1 cellular context compared by ENCODE assay signal in genomic region chr3:122679085-122679466, GRCh38.
TF ChIP-seq lines count a peak whose summit lies in the region.

No MANE protein-coding gene starts in this region.

TF ChIP-seq in Ishikawa, 13 proteins besides CTCF, POLR2A, EP300 and RAD21:
- no peak for TF ChIP-seq REST (IDR thresholded peaks at IDR 0.05; ENCODE audit: low read depth)
- TF ChIP-seq CEBPB (IDR thresholded peaks at IDR 0.05): no peak
- no peak for TF ChIP-seq MAX (IDR thresholded peaks at IDR 0.05)
- no peak for TF ChIP-seq YY1 (IDR thresholded peaks at IDR 0.05; ENCODE audit: low read depth)
- no peak for TF ChIP-seq EGR1 (IDR thresholded peaks at IDR 0.05)
- no peak for TF ChIP-seq CREB1 (IDR thresholded peaks at IDR 0.05; ENCODE audit: low read depth)
- no peak for TF ChIP-seq FOXM1 (IDR thresholded peaks at IDR 0.05; ENCODE audit: borderline replicate concordance, low read depth)
- TF ChIP-seq TAF1 (IDR thresholded peaks at IDR 0.05; ENCODE audit: low read depth): no peak
- no peak for TF ChIP-seq USF1 (IDR thresholded peaks at IDR 0.05)
- TF ChIP-seq ZBTB7A (IDR thresholded peaks at IDR 0.05; ENCODE audit: low read depth): no peak
- TF ChIP-seq NFIC (IDR thresholded peaks at IDR 0.05): no peak
